ENCODE assay signal across 1 cellular context in genomic region chr1:31923905-31924304, GRCh38.
A peak's percentile ranks its signal among the peaks of the same experiment; 100 is the strongest.
TF ChIP-seq lines count a peak whose summit lies in the region.

No MANE protein-coding gene starts in this region.

TF ChIP-seq in HepG2, 621 proteins besides CTCF, POLR2A, EP300 and RAD21 (continued from another document):
- no peak for TF ChIP-seq E2F2 (CRISPR knock-in tag; IDR thresholded peaks at IDR 0.05; ENCODE audit: borderline replicate concordance)
- TF ChIP-seq CREB1 (IDR thresholded peaks at IDR 0.05), result no peak
- TF ChIP-seq CREB1 (CRISPR knock-in tag; IDR thresholded peaks at IDR 0.05), result 0 out of 2 replicates have a peak, but pooled peaks have one; percentile 14
- TF ChIP-seq NFYB (CRISPR knock-in tag; IDR thresholded peaks at IDR 0.05), result no peak
